In genomic region chrX:100635989-100636320, GRCh38 we compare ENCODE assay signal across 10 cellular contexts. TPM values are rescaled to one million over a fixed set of nuclear protein-coding genes. Genes with fewer than 3 reads are reported as not detected.
A peak's percentile ranks its signal among the peaks of the same experiment; 100 is the strongest.
DNase-seq lines count a peak whose midpoint lies in the region; ATAC-seq and TF ChIP-seq lines count a peak whose summit lies in the region.
"Had no signal": no experiment of that assay in that cellular context is flagged by ENCODE, and none has a peak within 500 bp of the region (broad histone marks: within the 10 kb centered on the region; RNA-seq: fewer than 3 reads in every experiment).

No MANE protein-coding gene starts in this region.

- no peaks in the 10 kb centered on the region for H3K9me3 ChIP-seq in AG04450 (ENCODE audit: control insufficient read depth, insufficient read depth, low read length)

- peaks cover 0 to 8% (median 0%) of the 10 kb centered on the region in 3 donors for H3K36me3 Mint-ChIP-seq in naive thymus-derived CD8-positive, alpha-beta T cell
- H3K36me3 Mint-ChIP-seq: stimulated activated naive B cell treated with anti-CD40 and anti-IgM and Interleukin-4, amounts not matched to agents 10 μg/mL and 1 μg/mL and 100 μg/mL, for 72 hours had no signal

- CTCF ChIA-PET in AG04450 (lab: Charles Lee), result interaction anchor here (2.0 to 4.0 kb wide), 5 partner anchors 12 to 133 kb away, joined by 13 to 49 read pairs (median 28); no protein-coding TSS in a partner anchor

- peak overlapping the region; percentile 82 to 97 (median 94) for H3K4me3 Mint-ChIP-seq in naive thymus-derived CD8-positive, alpha-beta T cell

- H3K27ac Mint-ChIP-seq in naive thymus-derived CD8-positive, alpha-beta T cell, result peak overlapping the region in 6 of 10 donors; percentile 9 to 93 (median 46)

- no peak for TF ChIP-seq CTCF in AG04450 (IDR thresholded peaks at IDR 0.05; ENCODE audit: low read depth, low read length)
- TF ChIP-seq CTCF in epithelial cell of esophagus (IDR thresholded peaks at IDR 0.05; ENCODE audit: insufficient read depth, low read depth, low read length, missing control alignments), result no peak

- no peaks in the 10 kb centered on the region for H3K27me3 ChIP-seq in AG04450 (ENCODE audit: control insufficient read depth, insufficient read depth, low read length)

- H3K4me3 ChIP-seq in AG04450 (ENCODE audit: low read depth, low read length) (peak overlapping the region; percentile 70), epithelial cell of esophagus (ENCODE audit: low read length) (peak overlapping the region; percentile 65)

- H3K9me3 Mint-ChIP-seq in naive thymus-derived CD8-positive, alpha-beta T cell, result peaks cover 0 to 12% (median 0%) of the 10 kb centered on the region in 9 donors

- peaks cover 0 to 16% (median 12%) of the 10 kb centered on the region in 5 donors for H3K27me3 Mint-ChIP-seq in naive thymus-derived CD8-positive, alpha-beta T cell

- no peak for DNase-seq in AG04450 (ENCODE audit: low read depth, low spot score)
- DNase-seq in NCI-H748 treated with DMSO at 0.1 percent for 48 hours (lab: John Stamatoyannopoulos, UW), result peak; percentile 11
- DNase-seq in epithelial cell of esophagus (ENCODE audit: low read depth), result no peak
- DNase-seq in naive thymus-derived CD8-positive, alpha-beta T cell, result peak in 1 of 10 donors; percentile 1
- DNase-seq in HuH-7.5 (ENCODE audit: low spot score), result no peak

- ATAC-seq in naive thymus-derived CD8-positive, alpha-beta T cell, result peak in 1 of 2 donors; percentile 4
- ATAC-seq in HG02798 (IDR thresholded peaks at IDR 0.05; ENCODE audit: poor library complexity, unreplicated experiment) (no peak), GM19351 (IDR thresholded peaks at IDR 0.05; ENCODE audit: unreplicated experiment) (no peak), GM21423 (IDR thresholded peaks at IDR 0.05; ENCODE audit: unreplicated experiment) (no peak)

- H3K27ac ChIP-seq in AG04450 (ENCODE audit: low read depth, low read length), result no peak overlapping the region
- H3K27ac ChIP-seq: HL-60 had no signal

- POLR2A ChIA-PET in AG04450 (lab: Yijun Ruan, JAX), result interaction anchor here (0.7 to 1.7 kb wide), 2 partner anchors 9 to 13 kb away, joined by 3 to 11 read pairs; no protein-coding TSS in a partner anchor
- POLR2A ChIA-PET in naive thymus-derived CD8-positive, alpha-beta T cell (lab: Charles Lee), result no interaction called here

- peaks cover 3 to 11% (median 9%) of the 10 kb centered on the region in 4 donors for H3K4me1 Mint-ChIP-seq in naive thymus-derived CD8-positive, alpha-beta T cell

RNA-seq across cellular contexts. Expression of gene TSPAN6, which starts 0.7 kb away (rescaled TPM):
- polyA plus RNA-seq in AG04450 (2011; rRNA removed), result 38.4 and 49.1 TPM in 2 replicates
- 11.9 and 19.9 TPM in 2 replicates for polyA minus RNA-seq in AG04450 (2011; rRNA and poly(A)+ RNA removed)
- 1 to 10 TPM; 1.9 to 2.8 TPM for total RNA-seq in naive thymus-derived CD8-positive, alpha-beta T cell
- 1 to 10 TPM; 3.2 to 5.6 (median 5.4) TPM for polyA plus RNA-seq in naive thymus-derived CD8-positive, alpha-beta T cell

RNA-seq across cellular contexts. Expression of gene SRPX2, which starts 8.0 kb away (rescaled TPM):
- polyA plus RNA-seq in AG04450 (2011; rRNA removed), result 87.1 and 92.9 TPM in 2 replicates
- 49.2 and 73.1 TPM in 2 replicates for polyA minus RNA-seq in AG04450 (2011; rRNA and poly(A)+ RNA removed)
- not detected for total RNA-seq in naive thymus-derived CD8-positive, alpha-beta T cell
- not detected for polyA plus RNA-seq in naive thymus-derived CD8-positive, alpha-beta T cell

RNA-seq across cellular contexts. Expression of gene TNMD, which starts 51.2 kb away (rescaled TPM):
- polyA plus RNA-seq in AG04450 (2011; rRNA removed), result not detected in 2 replicates
- not detected in 2 replicates for polyA minus RNA-seq in AG04450 (2011; rRNA and poly(A)+ RNA removed)
- not detected for total RNA-seq in naive thymus-derived CD8-positive, alpha-beta T cell
- polyA plus RNA-seq in naive thymus-derived CD8-positive, alpha-beta T cell, result not detected

Comparison
In these comparisons a context has a peak if more than half of its experiments do, and no peak if none do; other contexts are left out.
1. RNA of gene SRPX2, which starts 8.0 kb away (polyA plus RNA-seq): 87.1 to 92.9 TPM in AG04450; not detected in naive thymus-derived CD8-positive, alpha-beta T cell; every median in the first group is over 10 times any median in the second.